8 cellular contexts compared by ENCODE assay signal in genomic region chr2:30422437-30422805, GRCh38. TPM values are rescaled to one million over a fixed set of nuclear protein-coding genes. Genes with fewer than 3 reads are reported as not detected.
DNase-seq lines count a peak whose midpoint lies in the region; ATAC-seq and TF ChIP-seq lines count a peak whose summit lies in the region.

No MANE protein-coding gene starts in this region.

- H3K9ac ChIP-seq in stomach smooth muscle (ENCODE audit: low read length in 2 of 2), result peak overlapping the region in 1 of 2 donors; percentile 1
- no peak overlapping the region for H3K9ac ChIP-seq in Karpas-422 (ENCODE audit: low read length)

- H3K4me3 ChIP-seq in ascending aorta (no peak overlapping the region), stomach smooth muscle (ENCODE audit: low read length in 2 of 2) (no peak overlapping the region), Karpas-422 (ENCODE audit: low read length) (no peak overlapping the region)
- peak overlapping the region; percentile 32 for H3K4me3 ChIP-seq in naive thymus-derived CD4-positive, alpha-beta T cell (ENCODE audit: low read length)

- H3K9me3 Mint-ChIP-seq in T-helper 1 cell treated with Interleukin-12 subunit alpha and Interleukin-12 subunit beta and Interleukin-4 antibody, amounts not matched to agents 30 μg/mL and 1 μg/mL, for 36 hours, result no peaks in the 10 kb centered on the region
- H3K9me3 Mint-ChIP-seq in naive thymus-derived CD4-positive, alpha-beta T cell, result peaks cover 0 to 8% (median 0%) of the 10 kb centered on the region in 11 donors

- POLR2A ChIA-PET in naive thymus-derived CD4-positive, alpha-beta T cell (lab: Charles Lee), result interaction anchor here (0.7 to 6.7 kb wide), 20 partner anchors 8 to 276 kb away, joined by 3 to 48 read pairs (median 4); partner anchors contain the start of genes LBH, LCLAT1 and YPEL5

- DNase-seq in CD1c-positive myeloid dendritic cell (ENCODE audit: extremely low spot score) (peak; percentile 69), ascending aorta (ENCODE audit: low spot score in 2 of 2) (peak in 1 of 2 donors; percentile 76), NCI-H748 treated with DMSO at 0.1 percent for 48 hours (lab: John Stamatoyannopoulos, UW) (no peak), Karpas-422 (no peak)
- DNase-seq in naive thymus-derived CD4-positive, alpha-beta T cell, result peak; percentile 19 to 85 (median 74)

- no peaks in the 10 kb centered on the region for H3K27me3 ChIP-seq in ascending aorta
- no peaks in the 10 kb centered on the region for H3K27me3 ChIP-seq in naive thymus-derived CD4-positive, alpha-beta T cell (ENCODE audit: control insufficient read depth in 2 of 2, insufficient read depth in 2 of 2, low read length in 2 of 2)
- H3K27me3 ChIP-seq in stomach smooth muscle (ENCODE audit: control insufficient read depth in 1 of 2, insufficient read depth in 2 of 2, low read length in 2 of 2), result no peaks in the 10 kb centered on the region
- no peaks in the 10 kb centered on the region for H3K27me3 ChIP-seq in Karpas-422 (ENCODE audit: low read length)

- no peak for TF ChIP-seq CTCF in ascending aorta (IDR thresholded peaks at IDR 0.05)

- peaks cover 29% of the 10 kb centered on the region for H3K4me1 Mint-ChIP-seq in T-helper 1 cell treated with Interleukin-12 subunit alpha and Interleukin-12 subunit beta and Interleukin-4 antibody, amounts not matched to agents 30 μg/mL and 1 μg/mL, for 36 hours (ENCODE audit: low read depth)
- peaks cover 37 to 70% (median 60%) of the 10 kb centered on the region in 7 donors for H3K4me1 Mint-ChIP-seq in naive thymus-derived CD4-positive, alpha-beta T cell

- H3K36me3 Mint-ChIP-seq in T-helper 1 cell treated with Interleukin-12 subunit alpha and Interleukin-12 subunit beta and Interleukin-4 antibody, amounts not matched to agents 30 μg/mL and 1 μg/mL, for 36 hours (ENCODE audit: low read depth), result peaks cover 2% of the 10 kb centered on the region
- H3K36me3 Mint-ChIP-seq in naive thymus-derived CD4-positive, alpha-beta T cell, result peaks cover 0 to 5% (median 0%) of the 10 kb centered on the region in 5 donors

- H4K20me1 ChIP-seq in Karpas-422 (ENCODE audit: insufficient read depth, low read depth, low read length), result no peaks in the 10 kb centered on the region

- H3K27ac Mint-ChIP-seq in T-helper 1 cell treated with Interleukin-12 subunit alpha and Interleukin-12 subunit beta and Interleukin-4 antibody, amounts not matched to agents 30 μg/mL and 1 μg/mL, for 36 hours, result peak overlapping the region; percentile 97
- peak overlapping the region; percentile 91 to 98 (median 93) for H3K27ac Mint-ChIP-seq in naive thymus-derived CD4-positive, alpha-beta T cell

- no peaks in the 10 kb centered on the region for H3K9me2 ChIP-seq in Karpas-422 (replicated peaks; ENCODE audit: insufficient read depth, low read length)

- no peaks in the 10 kb centered on the region for H3K79me2 ChIP-seq in Karpas-422 (ENCODE audit: low read length)

- H3K4me2 ChIP-seq in Karpas-422 (ENCODE audit: low read depth, low read length, poor library complexity, severe bottlenecking), result no peak overlapping the region

- no peaks in the 10 kb centered on the region for H3K36me3 ChIP-seq in ascending aorta
- H3K36me3 ChIP-seq in naive thymus-derived CD4-positive, alpha-beta T cell (ENCODE audit: control insufficient read depth in 2 of 3, insufficient read depth in 3 of 3, low read length in 3 of 3), result no peaks in the 10 kb centered on the region
- no peaks in the 10 kb centered on the region for H3K36me3 ChIP-seq in stomach smooth muscle (ENCODE audit: control insufficient read depth in 2 of 2, insufficient read depth in 2 of 2, low read length in 2 of 2)
- no peaks in the 10 kb centered on the region for H3K36me3 ChIP-seq in Karpas-422 (ENCODE audit: insufficient read depth, low read length)

- H3K4me1 ChIP-seq in ascending aorta (peaks cover 10 to 23% of the 10 kb centered on the region in 2 donors), stomach smooth muscle (ENCODE audit: control insufficient read depth, insufficient read depth, low read length) (peaks cover 23% of the 10 kb centered on the region), Karpas-422 (ENCODE audit: low read length) (no peaks in the 10 kb centered on the region)
- H3K4me1 ChIP-seq in naive thymus-derived CD4-positive, alpha-beta T cell (ENCODE audit: control insufficient read depth in 2 of 2, insufficient read depth in 2 of 2, low read length in 2 of 2), result peaks cover 24 to 51% of the 10 kb centered on the region in 2 donors

- intact Hi-C loops in ascending aorta (cut with DNase I), result no loop called here
- intact Hi-C loops in naive thymus-derived CD4-positive, alpha-beta T cell (cut with micrococcal nuclease), result loop anchor here (1.0 to 5.0 kb wide), 11 partner anchors 8 to 276 kb away; partner anchors contain the start of genes LBH (in 2 of the 2), LCLAT1 (in 2 of the 2) and YPEL5 (in 1 of the 2)

- H3K27ac ChIP-seq in ascending aorta, result peak overlapping the region; percentile 77 to 79
- peak overlapping the region; percentile 70 for H3K27ac ChIP-seq in naive thymus-derived CD4-positive, alpha-beta T cell (ENCODE audit: low read depth, low read length)
- peak overlapping the region; percentile 58 for H3K27ac ChIP-seq in stomach smooth muscle (ENCODE audit: low read length)
- no peak overlapping the region for H3K27ac ChIP-seq in Karpas-422 (ENCODE audit: low read length)

- peak overlapping the region; percentile 65 for H3K4me3 Mint-ChIP-seq in T-helper 1 cell treated with Interleukin-12 subunit alpha and Interleukin-12 subunit beta and Interleukin-4 antibody, amounts not matched to agents 30 μg/mL and 1 μg/mL, for 36 hours
- peak overlapping the region; percentile 41 to 76 (median 70) for H3K4me3 Mint-ChIP-seq in naive thymus-derived CD4-positive, alpha-beta T cell

- CTCF ChIA-PET in naive thymus-derived CD4-positive, alpha-beta T cell (lab: Charles Lee), result interaction anchor here (0.6 to 1.8 kb wide), 6 partner anchors 24 to 283 kb away, joined by 3 to 10 read pairs (median 3); partner anchors contain the start of gene LCLAT1

- no peak overlapping the region for H2AFZ ChIP-seq in Karpas-422 (ENCODE audit: low read length)

- H3K27me3 Mint-ChIP-seq in T-helper 1 cell treated with Interleukin-12 subunit alpha and Interleukin-12 subunit beta and Interleukin-4 antibody, amounts not matched to agents 30 μg/mL and 1 μg/mL, for 36 hours (ENCODE audit: low read depth), result no peaks in the 10 kb centered on the region
- no peaks in the 10 kb centered on the region for H3K27me3 Mint-ChIP-seq in naive thymus-derived CD4-positive, alpha-beta T cell

- peak; percentile 86 for ATAC-seq in GM21825 (IDR thresholded peaks at IDR 0.05; ENCODE audit: unreplicated experiment)
- peak; percentile 99 for ATAC-seq in naive thymus-derived CD4-positive, alpha-beta T cell

- H3K9me3 ChIP-seq in ascending aorta (no peaks in the 10 kb centered on the region), stomach smooth muscle (ENCODE audit: control insufficient read depth in 2 of 2, low read length in 2 of 2) (no peaks in the 10 kb centered on the region), Karpas-422 (ENCODE audit: low read length) (no peaks in the 10 kb centered on the region)
- H3K9me3 ChIP-seq in naive thymus-derived CD4-positive, alpha-beta T cell (ENCODE audit: control insufficient read depth in 2 of 3, low read length in 3 of 3), result no peaks in the 10 kb centered on the region

RNA-seq across cellular contexts. Expression of gene LCLAT1, which starts 24.6 kb away (rescaled TPM):
- 9.8 TPM for total RNA-seq in ascending aorta
- total RNA-seq in naive thymus-derived CD4-positive, alpha-beta T cell, result 10 to 100 TPM; 18.2 to 25.2 (median 22.2) TPM
- 10 to 100 TPM; 16.2 to 37.6 TPM for polyA plus RNA-seq in naive thymus-derived CD4-positive, alpha-beta T cell
- 11.4 and 21.7 TPM in 2 replicates for total RNA-seq in Karpas-422 (2014; rRNA removed; shearing (Covaris generic); ENCODE audit: low replicate concordance)

Comparison
In these comparisons a context has a peak if more than half of its experiments do, and no peak if none do; other contexts are left out.
1. DNase-seq: peak in CD1c-positive myeloid dendritic cell (single experiment) and naive thymus-derived CD4-positive, alpha-beta T cell (9 of 9); none in NCI-H748 treated with DMSO at 0.1 percent for 48 hours (single experiment) and Karpas-422 (single experiment).